In the genomic region with DNA sequence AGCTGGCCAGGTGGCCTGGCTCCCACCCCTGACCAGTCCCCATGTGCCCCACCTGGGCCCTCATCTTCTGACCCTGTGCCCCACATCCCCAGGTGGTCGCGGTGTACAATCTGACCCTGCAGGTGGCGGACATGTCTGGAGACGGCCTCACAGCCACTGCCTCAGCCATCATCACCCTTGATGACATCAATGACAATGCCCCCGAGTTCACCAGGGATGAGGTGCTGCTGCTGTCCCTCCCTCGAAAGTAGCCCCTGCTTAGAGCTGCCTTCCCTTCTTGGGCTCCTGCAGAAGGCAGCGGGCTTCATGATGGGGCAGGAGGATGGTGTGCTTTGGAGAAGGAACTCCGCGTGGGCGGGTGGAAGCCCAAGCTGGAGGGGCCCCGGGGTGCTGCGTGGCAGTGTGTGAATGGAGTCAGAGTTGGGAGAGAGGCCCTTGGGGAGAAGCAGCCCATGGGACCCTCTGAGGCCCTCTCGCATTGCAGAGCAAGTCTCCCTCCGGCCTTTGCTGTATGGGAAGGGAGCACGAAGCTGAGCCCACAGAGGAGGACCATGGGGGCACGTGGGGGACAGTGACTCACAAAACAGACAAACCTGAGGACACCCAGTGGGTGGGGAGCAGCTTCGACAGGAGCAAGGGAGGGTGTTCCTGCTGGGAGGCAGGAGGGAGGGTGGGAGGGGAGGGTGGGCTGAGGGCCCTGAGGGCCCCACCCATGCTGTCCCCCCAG, we compare ENCODE assay signal across 1 cellular context.
TF ChIP-seq lines count a peak whose summit lies in the region.

No MANE protein-coding gene starts in this region.

TF ChIP-seq in K562, 482 proteins besides CTCF, POLR2A, EP300 and RAD21 (continues in another document):
- 0 out of 2 replicates have a peak, but pooled peaks have one; percentile 6 for TF ChIP-seq CREM (IDR thresholded peaks at IDR 0.05; ENCODE audit: low read depth)
- TF ChIP-seq SRSF1 (IDR thresholded peaks at IDR 0.05; ENCODE audit: low read depth, low read length) = no peak
- TF ChIP-seq ZBTB7A (IDR thresholded peaks at IDR 0.05; ENCODE audit: borderline replicate concordance, control insufficient read depth, low read depth, low read length) = peak; percentile 52; the same call in 1 of the 2 replicates
- TF ChIP-seq CBX3 (IDR thresholded peaks at IDR 0.05; ENCODE audit: borderline replicate concordance in 1 of 2, low read length in 2 of 2) = no peak
- no peak for TF ChIP-seq GATAD2B (IDR thresholded peaks at IDR 0.05; ENCODE audit: borderline replicate concordance)
- no peak for TF ChIP-seq CBFA2T2 (conservative IDR thresholded peaks at IDR 0.05)
- TF ChIP-seq NFXL1 (CRISPR knock-in tag; IDR thresholded peaks at IDR 0.05) = no peak
- no peak for TF ChIP-seq POLR2G (IDR thresholded peaks at IDR 0.05; ENCODE audit: low read depth, low read length)
- TF ChIP-seq, protein P1, sequence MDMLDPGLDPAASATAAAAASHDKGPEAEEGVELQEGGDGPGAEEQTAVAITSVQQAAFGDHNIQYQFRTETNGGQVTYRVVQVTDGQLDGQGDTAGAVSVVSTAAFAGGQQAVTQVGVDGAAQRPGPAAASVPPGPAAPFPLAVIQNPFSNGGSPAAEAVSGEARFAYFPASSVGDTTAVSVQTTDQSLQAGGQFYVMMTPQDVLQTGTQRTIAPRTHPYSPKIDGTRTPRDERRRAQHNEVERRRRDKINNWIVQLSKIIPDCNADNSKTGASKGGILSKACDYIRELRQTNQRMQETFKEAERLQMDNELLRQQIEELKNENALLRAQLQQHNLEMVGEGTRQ (CRISPR knock-in tag; IDR thresholded peaks at IDR 0.05) = peak; percentile 45
- peak; percentile 32 for TF ChIP-seq MEIS2 (IDR thresholded peaks at IDR 0.05; ENCODE audit: partially characterized antibody)
- TF ChIP-seq, protein P2, sequence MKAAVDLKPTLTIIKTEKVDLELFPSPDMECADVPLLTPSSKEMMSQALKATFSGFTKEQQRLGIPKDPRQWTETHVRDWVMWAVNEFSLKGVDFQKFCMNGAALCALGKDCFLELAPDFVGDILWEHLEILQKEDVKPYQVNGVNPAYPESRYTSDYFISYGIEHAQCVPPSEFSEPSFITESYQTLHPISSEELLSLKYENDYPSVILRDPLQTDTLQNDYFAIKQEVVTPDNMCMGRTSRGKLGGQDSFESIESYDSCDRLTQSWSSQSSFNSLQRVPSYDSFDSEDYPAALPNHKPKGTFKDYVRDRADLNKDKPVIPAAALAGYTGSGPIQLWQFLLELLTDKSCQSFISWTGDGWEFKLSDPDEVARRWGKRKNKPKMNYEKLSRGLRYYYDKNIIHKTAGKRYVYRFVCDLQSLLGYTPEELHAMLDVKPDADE (conservative IDR thresholded peaks at IDR 0.05; ENCODE audit: control insufficient read depth, low read depth, low read length) = no peak
- no peak for TF ChIP-seq NONO (IDR thresholded peaks at IDR 0.05; ENCODE audit: low read depth in 2 of 2, low read length in 1 of 2)
- no peak for TF ChIP-seq TEAD2 (tag; IDR thresholded peaks at IDR 0.05)
- TF ChIP-seq SAFB (IDR thresholded peaks at IDR 0.05; ENCODE audit: borderline replicate concordance, low read depth, low read length) = peak; percentile 39; the same call in 1 of the 2 replicates
- TF ChIP-seq, protein P3, sequence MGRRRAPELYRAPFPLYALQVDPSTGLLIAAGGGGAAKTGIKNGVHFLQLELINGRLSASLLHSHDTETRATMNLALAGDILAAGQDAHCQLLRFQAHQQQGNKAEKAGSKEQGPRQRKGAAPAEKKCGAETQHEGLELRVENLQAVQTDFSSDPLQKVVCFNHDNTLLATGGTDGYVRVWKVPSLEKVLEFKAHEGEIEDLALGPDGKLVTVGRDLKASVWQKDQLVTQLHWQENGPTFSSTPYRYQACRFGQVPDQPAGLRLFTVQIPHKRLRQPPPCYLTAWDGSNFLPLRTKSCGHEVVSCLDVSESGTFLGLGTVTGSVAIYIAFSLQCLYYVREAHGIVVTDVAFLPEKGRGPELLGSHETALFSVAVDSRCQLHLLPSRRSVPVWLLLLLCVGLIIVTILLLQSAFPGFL (CRISPR knock-in tag; IDR thresholded peaks at IDR 0.05) = no peak
- no peak for TF ChIP-seq TAF7 (tag; IDR thresholded peaks at IDR 0.05)
- TF ChIP-seq CC2D1A (IDR thresholded peaks at IDR 0.05) = no peak
- TF ChIP-seq, protein P4, sequence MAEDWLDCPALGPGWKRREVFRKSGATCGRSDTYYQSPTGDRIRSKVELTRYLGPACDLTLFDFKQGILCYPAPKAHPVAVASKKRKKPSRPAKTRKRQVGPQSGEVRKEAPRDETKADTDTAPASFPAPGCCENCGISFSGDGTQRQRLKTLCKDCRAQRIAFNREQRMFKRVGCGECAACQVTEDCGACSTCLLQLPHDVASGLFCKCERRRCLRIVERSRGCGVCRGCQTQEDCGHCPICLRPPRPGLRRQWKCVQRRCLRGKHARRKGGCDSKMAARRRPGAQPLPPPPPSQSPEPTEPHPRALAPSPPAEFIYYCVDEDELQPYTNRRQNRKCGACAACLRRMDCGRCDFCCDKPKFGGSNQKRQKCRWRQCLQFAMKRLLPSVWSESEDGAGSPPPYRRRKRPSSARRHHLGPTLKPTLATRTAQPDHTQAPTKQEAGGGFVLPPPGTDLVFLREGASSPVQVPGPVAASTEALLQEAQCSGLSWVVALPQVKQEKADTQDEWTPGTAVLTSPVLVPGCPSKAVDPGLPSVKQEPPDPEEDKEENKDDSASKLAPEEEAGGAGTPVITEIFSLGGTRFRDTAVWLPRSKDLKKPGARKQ (CRISPR knock-in tag; IDR thresholded peaks at IDR 0.05) = no peak
- TF ChIP-seq DIDO1 (tag; IDR thresholded peaks at IDR 0.05; ENCODE audit: low read depth) = no peak
- TF ChIP-seq CEBPG (CRISPR knock-in tag; IDR thresholded peaks at IDR 0.05) = no peak
- no peak for TF ChIP-seq CEBPG (tag; conservative IDR thresholded peaks at IDR 0.05 in 1 of 2, IDR thresholded peaks at IDR 0.05 in 1 of 2)
- no peak for TF ChIP-seq SP2 (IDR thresholded peaks at IDR 0.05; ENCODE audit: extremely low read depth, low read depth, low read length, poor library complexity, severe bottlenecking)
- TF ChIP-seq DNMT1 (IDR thresholded peaks at IDR 0.05) = no peak
- no peak for TF ChIP-seq MAFG (tag; conservative IDR thresholded peaks at IDR 0.05)
- TF ChIP-seq EGR1 (conservative IDR thresholded peaks at IDR 0.05) = peak; percentile 81
- no peak for TF ChIP-seq ZZZ3 (IDR thresholded peaks at IDR 0.05)
- peak; percentile 33; the same call in 1 of the 2 replicates for TF ChIP-seq L3MBTL2 (IDR thresholded peaks at IDR 0.05)
- no peak for TF ChIP-seq SMC3 (conservative IDR thresholded peaks at IDR 0.05; ENCODE audit: insufficient read depth, low read depth, low read length)
- no peak for TF ChIP-seq ZNF780A (CRISPR knock-in tag; IDR thresholded peaks at IDR 0.05)
- no peak for TF ChIP-seq TEAD4 (IDR thresholded peaks at IDR 0.05; ENCODE audit: low read length)
- TF ChIP-seq TEAD4 (CRISPR knock-in tag; IDR thresholded peaks at IDR 0.05; ENCODE audit: borderline replicate concordance) = no peak
- TF ChIP-seq, protein P5, sequence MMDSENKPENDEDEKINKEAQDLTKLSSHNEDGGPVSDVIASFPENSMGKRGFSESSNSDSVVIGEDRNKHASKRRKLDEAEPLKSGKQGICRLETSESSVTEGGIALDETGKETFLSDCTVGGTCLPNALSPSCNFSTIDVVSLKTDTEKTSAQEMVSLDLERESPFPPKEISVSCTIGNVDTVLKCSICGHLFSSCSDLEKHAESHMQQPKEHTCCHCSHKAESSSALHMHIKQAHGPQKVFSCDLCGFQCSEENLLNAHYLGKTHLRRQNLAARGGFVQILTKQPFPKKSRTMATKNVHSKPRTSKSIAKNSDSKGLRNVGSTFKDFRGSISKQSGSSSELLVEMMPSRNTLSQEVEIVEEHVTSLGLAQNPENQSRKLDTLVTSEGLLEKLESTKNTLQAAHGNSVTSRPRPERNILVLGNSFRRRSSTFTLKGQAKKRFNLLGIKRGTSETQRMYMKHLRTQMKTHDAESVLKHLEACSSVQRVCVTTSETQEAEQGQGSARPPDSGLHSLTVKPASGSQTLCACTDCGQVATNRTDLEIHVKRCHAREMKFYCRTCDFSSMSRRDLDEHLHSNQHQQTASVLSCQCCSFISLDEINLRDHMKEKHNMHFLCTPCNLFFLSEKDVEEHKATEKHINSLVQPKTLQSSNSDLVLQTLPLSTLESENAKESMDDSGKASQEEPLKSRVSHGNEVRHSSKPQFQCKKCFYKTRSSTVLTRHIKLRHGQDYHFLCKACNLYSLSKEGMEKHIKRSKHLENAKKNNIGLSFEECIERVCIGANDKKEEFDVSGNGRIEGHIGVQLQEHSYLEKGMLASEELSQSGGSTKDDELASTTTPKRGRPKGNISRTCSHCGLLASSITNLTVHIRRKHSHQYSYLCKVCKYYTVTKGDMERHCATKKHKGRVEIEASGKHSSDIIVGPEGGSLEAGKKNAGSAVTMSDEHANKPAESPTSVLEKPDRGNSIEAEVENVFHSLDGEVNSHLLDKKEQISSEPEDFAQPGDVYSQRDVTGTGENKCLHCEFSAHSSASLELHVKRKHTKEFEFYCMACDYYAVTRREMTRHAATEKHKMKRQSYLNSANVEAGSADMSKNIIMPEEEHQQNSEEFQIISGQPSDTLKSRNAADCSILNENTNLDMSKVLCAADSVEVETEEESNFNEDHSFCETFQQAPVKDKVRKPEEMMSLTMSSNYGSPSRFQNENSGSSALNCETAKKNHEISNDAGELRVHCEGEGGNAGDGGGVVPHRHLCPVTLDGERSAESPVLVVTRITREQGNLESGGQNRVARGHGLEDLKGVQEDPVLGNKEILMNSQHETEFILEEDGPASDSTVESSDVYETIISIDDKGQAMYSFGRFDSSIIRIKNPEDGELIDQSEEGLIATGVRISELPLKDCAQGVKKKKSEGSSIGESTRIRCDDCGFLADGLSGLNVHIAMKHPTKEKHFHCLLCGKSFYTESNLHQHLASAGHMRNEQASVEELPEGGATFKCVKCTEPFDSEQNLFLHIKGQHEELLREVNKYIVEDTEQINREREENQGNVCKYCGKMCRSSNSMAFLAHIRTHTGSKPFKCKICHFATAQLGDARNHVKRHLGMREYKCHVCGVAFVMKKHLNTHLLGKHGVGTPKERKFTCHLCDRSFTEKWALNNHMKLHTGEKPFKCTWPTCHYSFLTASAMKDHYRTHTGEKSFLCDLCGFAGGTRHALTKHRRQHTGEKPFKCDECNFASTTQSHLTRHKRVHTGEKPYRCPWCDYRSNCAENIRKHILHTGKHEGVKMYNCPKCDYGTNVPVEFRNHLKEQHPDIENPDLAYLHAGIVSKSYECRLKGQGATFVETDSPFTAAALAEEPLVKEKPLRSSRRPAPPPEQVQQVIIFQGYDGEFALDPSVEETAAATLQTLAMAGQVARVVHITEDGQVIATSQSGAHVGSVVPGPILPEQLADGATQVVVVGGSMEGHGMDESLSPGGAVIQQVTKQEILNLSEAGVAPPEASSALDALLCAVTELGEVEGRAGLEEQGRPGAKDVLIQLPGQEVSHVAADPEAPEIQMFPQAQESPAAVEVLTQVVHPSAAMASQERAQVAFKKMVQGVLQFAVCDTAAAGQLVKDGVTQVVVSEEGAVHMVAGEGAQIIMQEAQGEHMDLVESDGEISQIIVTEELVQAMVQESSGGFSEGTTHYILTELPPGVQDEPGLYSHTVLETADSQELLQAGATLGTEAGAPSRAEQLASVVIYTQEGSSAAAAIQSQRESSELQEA (IDR thresholded peaks at IDR 0.05; ENCODE audit: low read depth) = no peak
- TF ChIP-seq EZH2 (IDR thresholded peaks at IDR 0.05; ENCODE audit: borderline replicate concordance, low read depth, low read length) = no peak
- no peak for TF ChIP-seq TEAD1 (CRISPR knock-in tag; IDR thresholded peaks at IDR 0.05)
- no peak for TF ChIP-seq ELF1 (tag; IDR thresholded peaks at IDR 0.05)
- TF ChIP-seq ZNF274 (IDR thresholded peaks at IDR 0.05; ENCODE audit: borderline replicate concordance, low read depth, low read length) = no peak
- TF ChIP-seq CHD2 (IDR thresholded peaks at IDR 0.05; ENCODE audit: low read depth, low read length) = no peak
- TF ChIP-seq, protein P6, sequence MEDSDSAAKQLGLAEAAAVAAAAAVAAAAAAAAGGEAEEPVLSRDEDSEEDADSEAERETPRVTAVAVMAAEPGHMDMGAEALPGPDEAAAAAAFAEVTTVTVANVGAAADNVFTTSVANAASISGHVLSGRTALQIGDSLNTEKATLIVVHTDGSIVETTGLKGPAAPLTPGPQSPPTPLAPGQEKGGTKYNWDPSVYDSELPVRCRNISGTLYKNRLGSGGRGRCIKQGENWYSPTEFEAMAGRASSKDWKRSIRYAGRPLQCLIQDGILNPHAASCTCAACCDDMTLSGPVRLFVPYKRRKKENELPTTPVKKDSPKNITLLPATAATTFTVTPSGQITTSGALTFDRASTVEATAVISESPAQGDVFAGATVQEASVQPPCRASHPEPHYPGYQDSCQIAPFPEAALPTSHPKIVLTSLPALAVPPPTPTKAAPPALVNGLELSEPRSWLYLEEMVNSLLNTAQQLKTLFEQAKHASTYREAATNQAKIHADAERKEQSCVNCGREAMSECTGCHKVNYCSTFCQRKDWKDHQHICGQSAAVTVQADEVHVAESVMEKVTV (CRISPR knock-in tag; IDR thresholded peaks at IDR 0.05) = no peak
- no peak for TF ChIP-seq ZC3H8 (IDR thresholded peaks at IDR 0.05)
